Comparison of ENCODE assay signal across 15 cellular contexts in genomic region chr2:72678036-72678435, GRCh38.
DNase-seq lines count a peak whose midpoint lies in the region; ATAC-seq, FAIRE-seq and TF ChIP-seq lines count a peak whose summit lies in the region.
"Had no signal": no experiment of that assay in that cellular context is flagged by ENCODE, and none has a peak within 500 bp of the region (broad histone marks: within the 10 kb centered on the region; RNA-seq: fewer than 3 reads in every experiment).

No MANE protein-coding gene starts in this region.

- H3K36me3 ChIP-seq in bronchial epithelial cell (ENCODE audit: control insufficient read depth, insufficient read depth, low read length) = no peaks in the 10 kb centered on the region
- H3K36me3 ChIP-seq: BE2C had no signal

- peaks cover 3 to 8% of the 10 kb centered on the region in 2 donors for H3K4me1 Mint-ChIP-seq in natural killer cell treated with Interleukin-12 subunit alpha and Interleukin-12 subunit beta and Interleukin-15 and Interleukin-18, amount 100 ng/mL, for 72 hours (ENCODE audit: low read depth in 2 of 2)

- H3K27me3 ChIP-seq in bronchial epithelial cell (ENCODE audit: control insufficient read depth, insufficient read depth, low read length) = no peaks in the 10 kb centered on the region
- H3K27me3 ChIP-seq: BE2C had no signal

- H3K4me3 ChIP-seq in bronchial epithelial cell (ENCODE audit: low read depth, low read length) = no peak overlapping the region

- H3K27ac Mint-ChIP-seq in natural killer cell treated with Interleukin-12 subunit alpha and Interleukin-12 subunit beta and Interleukin-15 and Interleukin-18, amount 100 ng/mL, for 72 hours = no peak overlapping the region
- H3K27ac Mint-ChIP-seq: dendritic cell treated with granulocyte-macrophage colony-stimulating factor and Interleukin-4, amounts not matched to agents 40 ng/mL and 50 ng/mL, for 4 days had no signal

- FAIRE-seq in bronchial epithelial cell (lab: Jason Lieb, UNC) = peak; percentile 70

- no peak overlapping the region for H3K4me3 Mint-ChIP-seq in natural killer cell treated with Interleukin-12 subunit alpha and Interleukin-12 subunit beta and Interleukin-15 and Interleukin-18, amount 100 ng/mL, for 72 hours
- H3K4me3 Mint-ChIP-seq: dendritic cell treated with granulocyte-macrophage colony-stimulating factor and Interleukin-4, amounts not matched to agents 40 ng/mL and 50 ng/mL, for 4 days had no signal

- no peaks in the 10 kb centered on the region for H3K27me3 Mint-ChIP-seq in natural killer cell treated with Interleukin-12 subunit alpha and Interleukin-12 subunit beta and Interleukin-15 and Interleukin-18, amount 100 ng/mL, for 72 hours
- H3K27me3 Mint-ChIP-seq: dendritic cell treated with granulocyte-macrophage colony-stimulating factor and Interleukin-4, amounts not matched to agents 40 ng/mL and 50 ng/mL, for 4 days had no signal

- H3K36me3 Mint-ChIP-seq in natural killer cell treated with Interleukin-12 subunit alpha and Interleukin-12 subunit beta and Interleukin-15 and Interleukin-18, amount 100 ng/mL, for 72 hours = no peaks in the 10 kb centered on the region

- ATAC-seq in GM18517 (IDR thresholded peaks at IDR 0.05; ENCODE audit: unreplicated experiment) = peak; percentile 65
- peak; percentile 83 for ATAC-seq in GM21390 (IDR thresholded peaks at IDR 0.05; ENCODE audit: unreplicated experiment)
- ATAC-seq in HG03095 (IDR thresholded peaks at IDR 0.05; ENCODE audit: unreplicated experiment) = peak; percentile 85
- ATAC-seq in natural killer cell treated with Interleukin-12 subunit alpha and Interleukin-12 subunit beta and Interleukin-15 and Interleukin-18, amount 100 ng/mL, for 72 hours = no peak
- no peak for ATAC-seq in HG02571 (IDR thresholded peaks at IDR 0.05; ENCODE audit: unreplicated experiment)

- DNase-seq in bronchial epithelial cell (ENCODE audit: low read depth) (no peak), GM20000 (ENCODE audit: low spot score) (no peak), cortex of kidney (lab: John Stamatoyannopoulos, UW) (no peak)
- no peak for DNase-seq in natural killer cell treated with Interleukin-12 subunit alpha and Interleukin-12 subunit beta and Interleukin-15 and Interleukin-18, amount 100 ng/mL, for 72 hours (ENCODE audit: low spot score)
- DNase-seq: activated CD8-positive, alpha-beta memory T cell treated with anti-CD3 and anti-CD28 coated beads, Interleukin-2, amount 50 U/mL, for 48 hours; BE2C; EL; NCI-H1694; NCI-H774; retina had no signal

- H3K9me3 Mint-ChIP-seq in natural killer cell treated with Interleukin-12 subunit alpha and Interleukin-12 subunit beta and Interleukin-15 and Interleukin-18, amount 100 ng/mL, for 72 hours = no peaks in the 10 kb centered on the region
- H3K9me3 Mint-ChIP-seq: dendritic cell treated with granulocyte-macrophage colony-stimulating factor and Interleukin-4, amounts not matched to agents 40 ng/mL and 50 ng/mL, for 4 days had no signal

- TF ChIP-seq CTCF in bronchial epithelial cell (IDR thresholded peaks at IDR 0.05; ENCODE audit: insufficient read depth, low read length, severe bottlenecking) (no peak), GM20000 (IDR thresholded peaks at IDR 0.05; ENCODE audit: extremely low read depth, missing control alignments) (no peak)

Comparison
In these comparisons a context has a peak if more than half of its experiments do, and no peak if none do; other contexts are left out.
1. ATAC-seq: peak in GM18517 (single experiment), GM21390 (single experiment) and HG03095 (single experiment); none in natural killer cell treated with Interleukin-12 subunit alpha and Interleukin-12 subunit beta and Interleukin-15 and Interleukin-18, amount 100 ng/mL, for 72 hours (0 of 2) and HG02571 (single experiment).